Comparison of ENCODE assay signal across 18 cellular contexts in genomic region chr12:89105243-89105642, GRCh38.
DNase-seq lines count a peak whose midpoint lies in the region; ATAC-seq and TF ChIP-seq lines count a peak whose summit lies in the region.
"Had no signal": no experiment of that assay in that cellular context is flagged by ENCODE, and none has a peak within 500 bp of the region (broad histone marks: within the 10 kb centered on the region; RNA-seq: fewer than 3 reads in every experiment).

No MANE protein-coding gene starts in this region.

- H3K79me2 ChIP-seq in parathyroid adenoma, result no peaks in the 10 kb centered on the region

- H3K9ac ChIP-seq in parathyroid adenoma (no peak overlapping the region), subcutaneous abdominal adipose tissue (ENCODE audit: low read length in 5 of 5) (no peak overlapping the region), endodermal cell (ENCODE audit: extremely low read depth, low read length, poor library complexity, severe bottlenecking) (no peak overlapping the region)
- H3K9ac ChIP-seq: BLaER1 treated with 17β-estradiol and CSF1 and Interleukin-3, amounts not matched to agents 10 nM and 100 nM had no signal

- intact Hi-C loops in left ventricle myocardium superior (cut with micrococcal nuclease) (no loop called here), cardiac septum (cut with DNase I) (no loop called here)

- H3K36me3 Mint-ChIP-seq in activated naive CD8-positive, alpha-beta T cell treated with anti-CD3 and anti-CD28 coated beads, Interleukin-2, amount 50 U/mL, for 24 hours (ENCODE audit: low read depth), result no peaks in the 10 kb centered on the region
- no peaks in the 10 kb centered on the region for H3K36me3 Mint-ChIP-seq in endodermal cell (ENCODE audit: low read depth)
- H3K36me3 Mint-ChIP-seq: CD8-positive, alpha-beta T cell had no signal

- no peak overlapping the region for H3K27ac ChIP-seq in parathyroid adenoma
- H3K27ac ChIP-seq in subcutaneous abdominal adipose tissue (ENCODE audit: low read depth, low read length), result peak overlapping the region; percentile 91
- no peak overlapping the region for H3K27ac ChIP-seq in endodermal cell (ENCODE audit: low read depth, low read length)
- H3K27ac ChIP-seq: 22Rv1; A549; BLaER1 treated with 17β-estradiol and CSF1 and Interleukin-3, amounts not matched to agents 10 nM and 100 nM; C4-2B had no signal

- ATAC-seq in left ventricle myocardium superior, result peak; percentile 60
- ATAC-seq in activated naive CD8-positive, alpha-beta T cell treated with anti-CD3 and anti-CD28 coated beads, Interleukin-2, amount 50 U/mL, for 24 hours, result no peak
- ATAC-seq: A549; CD8-positive, alpha-beta T cell had no signal

- no peaks in the 10 kb centered on the region for H3K27me3 Mint-ChIP-seq in activated naive CD8-positive, alpha-beta T cell treated with anti-CD3 and anti-CD28 coated beads, Interleukin-2, amount 50 U/mL, for 24 hours
- no peaks in the 10 kb centered on the region for H3K27me3 Mint-ChIP-seq in endodermal cell (ENCODE audit: insufficient read depth)
- H3K27me3 Mint-ChIP-seq: CD4-positive, alpha-beta T cell had no signal

- H3K9me3 Mint-ChIP-seq in activated naive CD8-positive, alpha-beta T cell treated with anti-CD3 and anti-CD28 coated beads, Interleukin-2, amount 50 U/mL, for 24 hours, result no peaks in the 10 kb centered on the region
- no peaks in the 10 kb centered on the region for H3K9me3 Mint-ChIP-seq in endodermal cell
- H3K9me3 Mint-ChIP-seq: CD4-positive, alpha-beta T cell; CD8-positive, alpha-beta T cell had no signal

- no peak overlapping the region for H3K4me3 ChIP-seq in parathyroid adenoma (ENCODE audit: low read depth, low read length)
- no peak overlapping the region for H3K4me3 ChIP-seq in subcutaneous abdominal adipose tissue (ENCODE audit: low read depth in 1 of 5, low read length in 5 of 5)
- no peak overlapping the region for H3K4me3 ChIP-seq in endodermal cell (ENCODE audit: low read length)
- H3K4me3 ChIP-seq: A549; BLaER1 treated with 17β-estradiol and CSF1 and Interleukin-3, amounts not matched to agents 10 nM and 100 nM had no signal

- H3K9me3 ChIP-seq in parathyroid adenoma (ENCODE audit: control insufficient read depth, low read length) (no peaks in the 10 kb centered on the region), subcutaneous abdominal adipose tissue (ENCODE audit: control insufficient read depth in 5 of 5, low read length in 5 of 5) (no peaks in the 10 kb centered on the region), endodermal cell (ENCODE audit: control insufficient read depth, low read length) (no peaks in the 10 kb centered on the region)
- H3K9me3 ChIP-seq: A549; BLaER1 treated with 17β-estradiol and CSF1 and Interleukin-3, amounts not matched to agents 10 nM and 100 nM; Caco-2 had no signal

- no peak overlapping the region for H3K4me3 Mint-ChIP-seq in activated naive CD8-positive, alpha-beta T cell treated with anti-CD3 and anti-CD28 coated beads, Interleukin-2, amount 50 U/mL, for 24 hours
- no peak overlapping the region for H3K4me3 Mint-ChIP-seq in endodermal cell
- H3K4me3 Mint-ChIP-seq: B cell; CD4-positive, alpha-beta T cell; CD8-positive, alpha-beta T cell had no signal

- H3K27me3 ChIP-seq in parathyroid adenoma (ENCODE audit: control insufficient read depth, insufficient read depth, low read length) (no peaks in the 10 kb centered on the region), subcutaneous abdominal adipose tissue (ENCODE audit: control insufficient read depth in 5 of 5, insufficient read depth in 4 of 5, low read length in 5 of 5) (no peaks in the 10 kb centered on the region), endodermal cell (ENCODE audit: control insufficient read depth, insufficient read depth, low read length, poor library complexity, severe bottlenecking) (no peaks in the 10 kb centered on the region)
- H3K27me3 ChIP-seq: BLaER1 treated with 17β-estradiol and CSF1 and Interleukin-3, amounts not matched to agents 10 nM and 100 nM had no signal

- TF ChIP-seq CTCF in parathyroid adenoma (IDR thresholded peaks at IDR 0.05) (no peak), endodermal cell (conservative IDR thresholded peaks at IDR 0.05) (no peak)

- H3K36me3 ChIP-seq in parathyroid adenoma (ENCODE audit: control insufficient read depth, insufficient read depth, low read length) (no peaks in the 10 kb centered on the region), subcutaneous abdominal adipose tissue (ENCODE audit: control insufficient read depth in 5 of 5, insufficient read depth in 5 of 5, low read length in 5 of 5) (no peaks in the 10 kb centered on the region), endodermal cell (ENCODE audit: control insufficient read depth, insufficient read depth, low read length) (no peaks in the 10 kb centered on the region)
- H3K36me3 ChIP-seq: BLaER1 treated with 17β-estradiol and CSF1 and Interleukin-3, amounts not matched to agents 10 nM and 100 nM had no signal

- H2AFZ ChIP-seq in parathyroid adenoma, result peak overlapping the region; percentile 60

- H3K4me1 ChIP-seq in parathyroid adenoma (peaks cover 12% of the 10 kb centered on the region), subcutaneous abdominal adipose tissue (ENCODE audit: control insufficient read depth in 5 of 5, insufficient read depth in 5 of 5, low read length in 5 of 5) (peaks cover 0 to 38% (median 18%) of the 10 kb centered on the region in 5 donors), endodermal cell (ENCODE audit: control insufficient read depth, insufficient read depth, low read length) (peaks cover 3% of the 10 kb centered on the region)
- H3K4me1 ChIP-seq: A549, Caco-2 had no signal

- no peak for DNase-seq in left ventricle myocardium superior
- DNase-seq in cardiac septum (ENCODE audit: low spot score), result no peak
- no peak for DNase-seq in activated naive CD8-positive, alpha-beta T cell treated with anti-CD3 and anti-CD28 coated beads, Interleukin-2, amount 50 U/mL, for 24 hours
- no peak for DNase-seq in endodermal cell
- DNase-seq: AML-193; Caco-2; Calu3; CD4-positive, alpha-beta T cell; CD8-positive, alpha-beta T cell; DMS79 treated with DMSO at 0.1 percent for 48 hours; GF-D8 had no signal

- H3K4me2 ChIP-seq in parathyroid adenoma (ENCODE audit: low read length), result no peak overlapping the region
- H3K4me2 ChIP-seq: A549; BLaER1 treated with 17β-estradiol and CSF1 and Interleukin-3, amounts not matched to agents 10 nM and 100 nM had no signal

- WGBS in endodermal cell (ENCODE audit: insufficient coverage in 1 of 2, insufficient read length in 1 of 2), 2 experiments, result 94 to 100% methylated on average over 1 of the region's 1 CpG

- no peak overlapping the region for H3K27ac Mint-ChIP-seq in activated naive CD8-positive, alpha-beta T cell treated with anti-CD3 and anti-CD28 coated beads, Interleukin-2, amount 50 U/mL, for 24 hours
- no peak overlapping the region for H3K27ac Mint-ChIP-seq in endodermal cell
- H3K27ac Mint-ChIP-seq: B cell; CD4-positive, alpha-beta T cell; CD8-positive, alpha-beta T cell had no signal

- peaks cover 2% of the 10 kb centered on the region for H3K4me1 Mint-ChIP-seq in activated naive CD8-positive, alpha-beta T cell treated with anti-CD3 and anti-CD28 coated beads, Interleukin-2, amount 50 U/mL, for 24 hours
- H3K4me1 Mint-ChIP-seq in endodermal cell, result peaks cover 12% of the 10 kb centered on the region
- H3K4me1 Mint-ChIP-seq: B cell had no signal
